In genomic region chr10:6204341-6205191, GRCh38 we compare ENCODE assay signal across 8 cellular contexts. TPM values are rescaled to one million over a fixed set of nuclear protein-coding genes. Genes with fewer than 3 reads are reported as not detected.
DNase-seq lines count a peak whose midpoint lies in the region; ATAC-seq, FAIRE-seq and TF ChIP-seq lines count a peak whose summit lies in the region.

No MANE protein-coding gene starts in this region.

- H3K79me2 ChIP-seq in Karpas-422 (ENCODE audit: low read length) (peaks cover 46% of the 10 kb centered on the region), keratinocyte (ENCODE audit: control insufficient read depth, insufficient read depth, low read length) (peaks cover 26% of the 10 kb centered on the region)

- FAIRE-seq in keratinocyte (lab: Jason Lieb, UNC) (peak; percentile 78), small intestine (lab: Jason Lieb, UNC) (no peak)

- H3K4me1 ChIP-seq in Caco-2 (peaks cover 13% of the 10 kb centered on the region), Karpas-422 (ENCODE audit: low read length) (peaks cover 38% of the 10 kb centered on the region), keratinocyte (ENCODE audit: control insufficient read depth, extremely low read depth, insufficient read depth, low read length) (peaks cover 21% of the 10 kb centered on the region), small intestine (ENCODE audit: control insufficient read depth in 2 of 2, insufficient read depth in 1 of 2, low read depth in 1 of 2, low read length in 1 of 2) (peaks cover 2 to 6% of the 10 kb centered on the region in 2 donors)

- H3K4me3 ChIP-seq in Caco-2 (ENCODE audit: low read depth, low read length) (peak overlapping the region; percentile 78), Karpas-422 (ENCODE audit: low read length) (peak overlapping the region; percentile 89), keratinocyte (ENCODE audit: control insufficient read depth in 2 of 3, extremely low read depth in 1 of 3, insufficient read depth in 2 of 3, low read depth in 1 of 3, low read length in 3 of 3) (peak overlapping the region; percentile 78 to 96 (median 85)), small intestine (ENCODE audit: low read depth in 1 of 2, low read length in 2 of 2) (peak overlapping the region; percentile 75 to 79)

- no peak for ATAC-seq in HG02798 (IDR thresholded peaks at IDR 0.05; ENCODE audit: poor library complexity, unreplicated experiment)

- POLR2A ChIA-PET in Caco-2 (lab: Charles Lee): interaction anchor here (0.6 kb wide), 2 partner anchors 60 to 155 kb away, joined by 3 to 4 read pairs; no protein-coding TSS in a partner anchor
- POLR2A ChIA-PET in MCF 10A (lab: Yijun Ruan, JAX): interaction anchor here (0.7 to 6.9 kb wide), 17 partner anchors 9 to 1238 kb away, joined by 3 to 100 read pairs (median 3); no protein-coding TSS in a partner anchor

- H3K27ac ChIP-seq in Karpas-422 (ENCODE audit: low read length) (peak overlapping the region; percentile 54; the same call in 1 of the 2 replicates), keratinocyte (ENCODE audit: control insufficient read depth, insufficient read depth, low read length) (peak overlapping the region; percentile 84), small intestine (ENCODE audit: low read depth in 1 of 2, low read length in 1 of 2) (peak overlapping the region in 1 of 2 donors; percentile 62)

- CTCF ChIA-PET in Caco-2 (lab: Charles Lee): interaction anchor here (2.3 kb wide), 1 partner anchor 197 kb away, joined by 17 read pairs; no protein-coding TSS in a partner anchor
- CTCF ChIA-PET in MCF 10A (lab: Yijun Ruan, JAX): interaction anchor here (0.6 to 2.6 kb wide), 7 partner anchors 10 to 197 kb away, joined by 3 to 20 read pairs (median 3); no protein-coding TSS in a partner anchor

- no peaks in the 10 kb centered on the region for H3K9me3 ChIP-seq in Caco-2
- H3K9me3 ChIP-seq in Karpas-422 (ENCODE audit: low read length): no peaks in the 10 kb centered on the region
- H3K9me3 ChIP-seq in keratinocyte (ENCODE audit: control insufficient read depth, low read depth, low read length): no peaks in the 10 kb centered on the region
- no peaks in the 10 kb centered on the region for H3K9me3 ChIP-seq in small intestine (ENCODE audit: control insufficient read depth, low read depth)

- H3K27me3 ChIP-seq in Caco-2 (replicated peaks; ENCODE audit: control insufficient read depth, insufficient read depth, low read length) (no peaks in the 10 kb centered on the region), Karpas-422 (ENCODE audit: low read length) (no peaks in the 10 kb centered on the region), keratinocyte (ENCODE audit: control insufficient read depth, extremely low read depth, insufficient read depth, low read length) (peaks cover 6% of the 10 kb centered on the region), small intestine (ENCODE audit: control insufficient read depth in 2 of 2, insufficient read depth in 2 of 2, low read length in 2 of 2) (no peaks in the 10 kb centered on the region)

- H3K4me3 Mint-ChIP-seq in Caco-2 (ENCODE audit: unreplicated experiment) (peak overlapping the region; percentile 92), MCF 10A (ENCODE audit: unreplicated experiment) (peak overlapping the region; percentile 94)

- 24 to 47% (median 36%) methylated on average over 23 to 24 of the region's 24 CpGs for WGBS in small intestine, 3 donors

- DNase-seq in Caco-2 (no peak), Karpas-422 (peak; percentile 50), MCF 10A (ENCODE audit: unreplicated experiment) (peak; percentile 88), keratinocyte (ENCODE audit: low read depth, low spot score) (peak; percentile 49), small intestine (no peak), NCI-H2081 treated with DMSO at 0.1 percent for 48 hours (lab: John Stamatoyannopoulos, UW) (no peak)
- no peak for DNase-seq in effector CD8-positive, alpha-beta T cell (lab: John Stamatoyannopoulos, UW)

- H3K27me3 Mint-ChIP-seq in Caco-2 (ENCODE audit: insufficient read depth, unreplicated experiment): no peaks in the 10 kb centered on the region
- no peaks in the 10 kb centered on the region for H3K27me3 Mint-ChIP-seq in MCF 10A (ENCODE audit: insufficient read depth, unreplicated experiment)

- H3K4me1 Mint-ChIP-seq in Caco-2 (ENCODE audit: low read depth, unreplicated experiment) (peaks cover 8% of the 10 kb centered on the region), MCF 10A (ENCODE audit: insufficient read depth, unreplicated experiment) (peaks cover 19% of the 10 kb centered on the region)

- intact Hi-C loops in Caco-2 (cut with micrococcal nuclease; ENCODE audit: unreplicated experiment): loop anchor here (5.0 kb wide), 2 partner anchors 117 to 473 kb away; partner anchors contain the start of gene RBM17
- intact Hi-C loops in MCF 10A (cut with micrococcal nuclease): no loop called here

- no peaks in the 10 kb centered on the region for H3K9me1 ChIP-seq in keratinocyte (ENCODE audit: control insufficient read depth, extremely low read depth, insufficient read depth, low read length)

- H3K9me2 ChIP-seq in Karpas-422 (replicated peaks; ENCODE audit: insufficient read depth, low read length): no peaks in the 10 kb centered on the region

- dilution Hi-C loops in keratinocyte (cut with MboI; ENCODE audit: extremely low pct_ligation_motif_present, low sequenced_read_pairs): no loop called here

- H2AFZ ChIP-seq in Karpas-422 (ENCODE audit: low read length) (no peak overlapping the region), keratinocyte (ENCODE audit: control insufficient read depth, low read length) (peak overlapping the region; percentile 38)

- H3K36me3 ChIP-seq in Caco-2 (ENCODE audit: control insufficient read depth, insufficient read depth, low read length) (no peaks in the 10 kb centered on the region), Karpas-422 (ENCODE audit: insufficient read depth, low read length) (no peaks in the 10 kb centered on the region), keratinocyte (ENCODE audit: control insufficient read depth in 2 of 2, extremely low read depth in 1 of 2, insufficient read depth in 2 of 2, low read length in 2 of 2) (peaks cover 0 to 4% of the 10 kb centered on the region in 2 experiments), small intestine (ENCODE audit: control insufficient read depth in 2 of 2, insufficient read depth in 2 of 2, low read length in 2 of 2) (no peaks in the 10 kb centered on the region)

- H3K36me3 Mint-ChIP-seq in Caco-2 (ENCODE audit: insufficient read depth, unreplicated experiment) (peaks cover 23% of the 10 kb centered on the region), MCF 10A (ENCODE audit: insufficient read depth, unreplicated experiment) (no peaks in the 10 kb centered on the region)

- H3K27ac Mint-ChIP-seq in Caco-2 (ENCODE audit: unreplicated experiment): no peak overlapping the region
- H3K27ac Mint-ChIP-seq in MCF 10A (ENCODE audit: low read depth, unreplicated experiment): no peak overlapping the region

- peaks cover 33% of the 10 kb centered on the region; the same call in 1 of the 2 replicates for H4K20me1 ChIP-seq in Karpas-422 (ENCODE audit: insufficient read depth, low read depth, low read length)
- H4K20me1 ChIP-seq in keratinocyte (ENCODE audit: control insufficient read depth, extremely low read depth, insufficient read depth, low read length): no peaks in the 10 kb centered on the region

- H3K9ac ChIP-seq in Karpas-422 (ENCODE audit: low read length): peak overlapping the region; percentile 86
- peak overlapping the region; percentile 90 for H3K9ac ChIP-seq in keratinocyte (ENCODE audit: control insufficient read depth, extremely low read depth, insufficient read depth, low read length)

- BruUV-seq in Caco-2 (replicated peaks; lab: Mats Ljungman, UMichigan) (TSS peak; percentile 28), MCF 10A (replicated peaks; lab: Mats Ljungman, UMichigan) (no TSS peak)

- TF ChIP-seq CTCF in Caco-2 (IDR thresholded peaks at IDR 0.05; ENCODE audit: insufficient read depth in 1 of 2, low read depth in 1 of 2, low read length in 1 of 2, severe bottlenecking in 1 of 2, unreplicated experiment in 1 of 2): no peak
- no peak for TF ChIP-seq CTCF in MCF 10A (IDR thresholded peaks at IDR 0.05; ENCODE audit: unreplicated experiment)
- no peak for TF ChIP-seq CTCF in keratinocyte (optimal IDR thresholded peaks at IDR 0.05 in 1 of 3, IDR thresholded peaks at IDR 0.05 in 1 of 3, conservative IDR thresholded peaks at IDR 0.05 in 1 of 3; ENCODE audit: extremely low read depth in 1 of 3, insufficient read depth in 2 of 3, low read length in 3 of 3)

- H3K4me2 ChIP-seq in Karpas-422 (ENCODE audit: low read depth, low read length, poor library complexity, severe bottlenecking) (peak overlapping the region; percentile 97), keratinocyte (ENCODE audit: control insufficient read depth, extremely low read depth, insufficient read depth, low read depth, low read length) (peak overlapping the region; percentile 88)

- H3K9me3 Mint-ChIP-seq in Caco-2 (ENCODE audit: unreplicated experiment) (no peaks in the 10 kb centered on the region), MCF 10A (ENCODE audit: unreplicated experiment) (no peaks in the 10 kb centered on the region)

RNA-seq across cellular contexts. Expression of gene PFKFB3, which starts 1.8 kb away (rescaled TPM):
- total RNA-seq in Caco-2 (2022) (33.0 and 35.4 TPM in 2 replicates), MCF 10A (2022) (15.8 and 17.8 TPM in 2 replicates)
- 43.6 and 61.2 TPM in 2 replicates for total RNA-seq in Karpas-422 (2014; rRNA removed; shearing (Covaris generic); ENCODE audit: low replicate concordance)
- polyA plus RNA-seq in keratinocyte (14.0 to 21.3 TPM (median 18.6 TPM) in 3 replicates), small intestine (10 to 100 TPM; 10.1 to 28.4 (median 17.0) TPM)
- 9.7 TPM for polyA plus RNA-seq in keratinocyte (2011; ENCODE audit: low read depth)
- polyA plus RNA-seq in keratinocyte (2011; cell fraction: cytosol; rRNA removed): 10.1 and 12.3 TPM in 2 replicates
- 38.8 and 41.3 TPM in 2 replicates for polyA plus RNA-seq in keratinocyte (2011; cell fraction: nucleus; rRNA removed)
- polyA plus RNA-seq in keratinocyte (2012; ENCODE audit: low replicate concordance): 20.0 and 30.1 TPM in 2 replicates
- 14.3 to 51.9 TPM (median 22.7 TPM) in 3 replicates for polyA minus RNA-seq in keratinocyte
- 11.9 TPM for polyA minus RNA-seq in keratinocyte (2011; cell fraction: cytosol; rRNA and poly(A)+ RNA removed)
- polyA minus RNA-seq in keratinocyte (2011; cell fraction: nucleus; rRNA and poly(A)+ RNA removed): 21.3 and 28.9 TPM in 2 replicates

Comparison
In these comparisons a context has a peak if more than half of its experiments do, and no peak if none do; other contexts are left out.
1. DNase-seq: peak in Karpas-422 (single experiment), MCF 10A (single experiment) and keratinocyte (single experiment); none in Caco-2 (0 of 2), small intestine (single experiment), effector CD8-positive, alpha-beta T cell (single experiment) and NCI-H2081 treated with DMSO at 0.1 percent for 48 hours (single experiment).
2. Peak in every context shown above with its lines, with median percentiles within 50 percentile points of each other: H3K4me3 ChIP-seq.